In the genomic region with DNA sequence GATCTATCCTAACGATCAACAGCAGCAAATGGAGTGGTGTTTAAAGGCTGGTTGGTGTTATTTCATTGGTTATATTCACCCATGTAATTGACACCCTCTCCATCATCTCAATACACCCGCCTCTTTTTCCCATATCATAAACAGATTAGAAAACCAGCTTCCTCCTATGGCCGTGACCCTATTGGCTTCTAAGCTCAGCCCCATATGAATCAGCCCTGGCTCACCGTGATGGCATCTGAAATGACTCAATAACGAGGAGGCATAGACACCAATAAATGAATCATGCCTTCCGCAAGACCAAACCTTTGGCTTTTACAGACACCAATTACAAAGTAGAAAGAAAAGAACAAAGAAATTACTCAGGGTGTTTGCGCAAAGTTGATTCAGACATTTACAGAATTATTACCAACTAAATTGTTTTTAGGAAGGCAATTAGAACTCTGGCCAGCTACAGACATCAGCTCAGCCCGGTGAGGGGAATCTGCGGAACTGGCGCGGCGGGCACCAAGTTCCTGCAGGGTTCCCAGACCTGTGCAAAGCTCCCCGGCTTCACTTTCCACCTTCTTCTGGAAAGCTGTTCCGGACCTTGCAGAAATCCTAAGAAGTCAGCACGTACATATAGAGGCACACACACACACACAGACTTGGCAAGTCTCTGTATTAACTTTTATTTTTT, we compare ENCODE assay signal across 8 cellular contexts. TPM values are rescaled to one million over a fixed set of nuclear protein-coding genes. Genes with fewer than 3 reads are reported as not detected.
DNase-seq lines count a peak whose midpoint lies in the region; ATAC-seq and TF ChIP-seq lines count a peak whose summit lies in the region.

No MANE protein-coding gene starts in this region.

- H3K27me3 Mint-ChIP-seq in activated CD4-positive, alpha-beta T cell treated with anti-CD3 and anti-CD28 coated beads for 36 hours, result no peaks in the 10 kb centered on the region
- H3K27me3 Mint-ChIP-seq in neural progenitor cell (ENCODE audit: insufficient read depth, low read depth), result peaks cover 5% of the 10 kb centered on the region

- H3K27me3 ChIP-seq in neural progenitor cell, result no peaks in the 10 kb centered on the region

- no peaks in the 10 kb centered on the region for H4K20me1 ChIP-seq in neural progenitor cell (ENCODE audit: low read depth)

- no peaks in the 10 kb centered on the region for H3K36me3 Mint-ChIP-seq in activated CD4-positive, alpha-beta T cell treated with anti-CD3 and anti-CD28 coated beads for 36 hours (ENCODE audit: low read depth)
- H3K36me3 Mint-ChIP-seq in neural progenitor cell, result no peaks in the 10 kb centered on the region

- peak; percentile 99 for ATAC-seq in activated CD4-positive, alpha-beta T cell treated with anti-CD3 and anti-CD28 coated beads for 36 hours
- no peak for ATAC-seq in GM18870 (IDR thresholded peaks at IDR 0.05; ENCODE audit: unreplicated experiment)
- no peak for ATAC-seq in HG02798 (IDR thresholded peaks at IDR 0.05; ENCODE audit: poor library complexity, unreplicated experiment)

- peak; percentile 90 for DNase-seq in HK-2 (ENCODE audit: unreplicated experiment)
- peak; percentile 89 for DNase-seq in activated CD4-positive, alpha-beta T cell treated with anti-CD3 and anti-CD28 coated beads for 36 hours
- peak; percentile 98 for DNase-seq in dermis blood vessel endothelial cell
- DNase-seq in stimulated activated CD4-positive, alpha-beta T cell treated with anti-CD3 and anti-CD28 coated beads, Interleukin-12 subunit alpha, Interleukin-12 subunit beta, amount 100 ng/mL, for 4 hours, result peak; percentile 52
- DNase-seq in neural progenitor cell (ENCODE audit: low spot score), result no peak
- DNase-seq in G401 (ENCODE audit: low spot score), result no peak

- intact Hi-C loops in activated CD4-positive, alpha-beta T cell treated with anti-CD3 and anti-CD28 coated beads for 36 hours (cut with DNase I, micrococcal nuclease), result loop anchor here (1.0 to 10.0 kb wide), 10 partner anchors 12 to 1190 kb away; a partner anchor contains a TSS

- H3K4me3 Mint-ChIP-seq in activated CD4-positive, alpha-beta T cell treated with anti-CD3 and anti-CD28 coated beads for 36 hours, result peak overlapping the region; percentile 33
- H3K4me3 Mint-ChIP-seq in neural progenitor cell, result no peak overlapping the region

- no peaks in the 10 kb centered on the region for H3K9me3 ChIP-seq in neural progenitor cell (ENCODE audit: low read depth)

- H3K4me1 Mint-ChIP-seq in activated CD4-positive, alpha-beta T cell treated with anti-CD3 and anti-CD28 coated beads for 36 hours, result peaks cover 40% of the 10 kb centered on the region
- H3K4me1 Mint-ChIP-seq in neural progenitor cell, result peaks cover 34% of the 10 kb centered on the region

- no peaks in the 10 kb centered on the region for H3K4me1 ChIP-seq in neural progenitor cell

- no peak overlapping the region for H3K27ac ChIP-seq in neural progenitor cell

- CTCF ChIA-PET in activated CD4-positive, alpha-beta T cell treated with anti-CD3 and anti-CD28 coated beads for 36 hours (lab: Charles Lee), result interaction anchor here (0.7 to 1.5 kb wide), 7 partner anchors 10 to 173 kb away, joined by 3 to 7 read pairs (median 3); a partner anchor contains a TSS

- in situ Hi-C loops in G401 (cut with HindIII; ENCODE audit: low sequenced_read_pairs), result no loop called here

- no peak overlapping the region for H3K4me2 ChIP-seq in neural progenitor cell

- no peak for TF ChIP-seq CTCF in neural progenitor cell (IDR thresholded peaks at IDR 0.05)

- H2AFZ ChIP-seq in neural progenitor cell (replicated peaks), result no peak overlapping the region

- no peaks in the 10 kb centered on the region for H3K36me3 ChIP-seq in neural progenitor cell

- H3K9me3 Mint-ChIP-seq in activated CD4-positive, alpha-beta T cell treated with anti-CD3 and anti-CD28 coated beads for 36 hours (ENCODE audit: low read depth), result no peaks in the 10 kb centered on the region
- H3K9me3 Mint-ChIP-seq in neural progenitor cell, result no peaks in the 10 kb centered on the region

- no peak overlapping the region for H3K9ac ChIP-seq in neural progenitor cell

- peak overlapping the region; percentile 77 for H3K27ac Mint-ChIP-seq in activated CD4-positive, alpha-beta T cell treated with anti-CD3 and anti-CD28 coated beads for 36 hours
- H3K27ac Mint-ChIP-seq in neural progenitor cell, result no peak overlapping the region

- no peaks in the 10 kb centered on the region for H3F3A ChIP-seq in neural progenitor cell (ENCODE audit: low read depth)

- H3K4me3 ChIP-seq in neural progenitor cell, result no peak overlapping the region

- no peaks in the 10 kb centered on the region for H3K79me2 ChIP-seq in neural progenitor cell (ENCODE audit: low read depth)

- POLR2A ChIA-PET in activated CD4-positive, alpha-beta T cell treated with anti-CD3 and anti-CD28 coated beads for 36 hours (lab: Charles Lee), result interaction anchor here (0.7 to 1.8 kb wide), 4 partner anchors 12 to 318 kb away, joined by 3 to 10 read pairs (median 6); a partner anchor contains a TSS

RNA-seq across cellular contexts. Expression of a gene that starts 11.5 kb away (rescaled TPM):
- 1 to 10 TPM; 1.6 to 1.8 TPM for total RNA-seq in activated CD4-positive, alpha-beta T cell treated with anti-CD3 and anti-CD28 coated beads for 36 hours
- total RNA-seq in dermis blood vessel endothelial cell, result 0.93 and 1.9 TPM in 2 replicates
- total RNA-seq in neural progenitor cell (ENCODE audit: low replicate concordance), result 0.03 and 1.7 TPM in 2 replicates
- 0.49 and 0.58 TPM in 2 replicates for total RNA-seq in G401 (2014; rRNA removed; shearing (Covaris generic))

Comparison
In these comparisons a context has a peak if more than half of its experiments do, and no peak if none do; other contexts are left out.
1. DNase-seq: peak in HK-2 (single experiment), activated CD4-positive, alpha-beta T cell treated with anti-CD3 and anti-CD28 coated beads for 36 hours (single experiment), dermis blood vessel endothelial cell (single experiment) and stimulated activated CD4-positive, alpha-beta T cell treated with anti-CD3 and anti-CD28 coated beads, Interleukin-12 subunit alpha, Interleukin-12 subunit beta, amount 100 ng/mL, for 4 hours (single experiment); none in neural progenitor cell (single experiment) and G401 (single experiment).